Comparison of ENCODE assay signal across 16 cellular contexts in the genomic region with DNA sequence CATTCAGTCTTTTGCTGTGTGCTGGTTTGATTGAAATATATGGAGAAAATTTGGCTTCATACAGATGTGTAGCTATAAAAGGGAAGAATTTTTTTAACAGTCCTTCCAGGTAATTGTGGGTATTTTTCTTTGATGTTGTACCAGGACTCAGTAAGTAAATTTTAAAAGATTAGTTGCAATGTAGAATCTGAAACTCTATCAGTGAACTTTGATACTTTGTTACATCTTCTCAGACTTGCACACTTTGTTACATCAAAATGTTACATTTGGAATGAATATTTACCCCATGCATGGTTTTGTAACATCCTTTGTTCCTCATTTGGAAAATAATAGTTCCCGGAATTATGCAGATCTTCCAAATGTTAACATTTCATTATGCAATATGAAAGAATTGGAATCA.
"Had no signal": no experiment of that assay in that cellular context is flagged by ENCODE, and none has a peak within 500 bp of the region (broad histone marks: within the 10 kb centered on the region; RNA-seq: fewer than 3 reads in every experiment).

No MANE protein-coding gene starts in this region.

- H3K27ac ChIP-seq: heart left ventricle, sigmoid colon, skin epidermis, thoracic aorta, transverse colon had no signal

- H3K27ac Mint-ChIP-seq: endodermal cell; naive thymus-derived CD4-positive, alpha-beta T cell; stimulated activated naive B cell treated with anti-CD40 and anti-IgM and Interleukin-4, amounts not matched to agents 10 μg/mL and 1 μg/mL and 100 μg/mL, for 72 hours; stimulated activated naive CD8-positive, alpha-beta T cell treated with anti-CD3 and anti-CD28 coated beads, Interleukin-15, amount 100 ng/mL, for 72 hours had no signal

- H3K4me1 Mint-ChIP-seq: endodermal cell; nephron progenitor cell; stimulated activated naive CD8-positive, alpha-beta T cell treated with anti-CD3 and anti-CD28 coated beads, Interleukin-15, amount 100 ng/mL, for 72 hours had no signal

- ATAC-seq: heart left ventricle; left colon; naive thymus-derived CD4-positive, alpha-beta T cell; stimulated activated naive B cell treated with anti-CD40 and anti-IgM and Interleukin-4, amounts not matched to agents 10 μg/mL and 1 μg/mL and 100 μg/mL, for 72 hours; stimulated activated naive CD8-positive, alpha-beta T cell treated with anti-CD3 and anti-CD28 coated beads, Interleukin-15, amount 100 ng/mL, for 72 hours had no signal

- DNase-seq: dermis blood vessel endothelial cell; endodermal cell; heart left ventricle; hippocampal formation; left colon; mammary epithelial cell; naive thymus-derived CD4-positive, alpha-beta T cell; nephron progenitor cell; sigmoid colon; stimulated activated CD4-positive, alpha-beta T cell treated with anti-CD3 and anti-CD28 coated beads, Interleukin-2, amount 100 ng/mL, for 24 hours; stimulated activated CD4-positive, alpha-beta T cell treated with anti-CD3 and anti-CD28 coated beads, Interleukin-4, amount 100 ng/mL, for 4 hours; stimulated activated naive B cell treated with anti-CD40 and anti-IgM and Interleukin-4, amounts not matched to agents 10 μg/mL and 1 μg/mL and 100 μg/mL, for 72 hours; stimulated activated naive CD8-positive, alpha-beta T cell treated with anti-CD3 and anti-CD28 coated beads, Interleukin-15, amount 100 ng/mL, for 72 hours; transverse colon had no signal

- H3K4me3 Mint-ChIP-seq: endodermal cell; naive thymus-derived CD4-positive, alpha-beta T cell; nephron progenitor cell; stimulated activated naive B cell treated with anti-CD40 and anti-IgM and Interleukin-4, amounts not matched to agents 10 μg/mL and 1 μg/mL and 100 μg/mL, for 72 hours; stimulated activated naive CD8-positive, alpha-beta T cell treated with anti-CD3 and anti-CD28 coated beads, Interleukin-15, amount 100 ng/mL, for 72 hours had no signal

- H3K27me3 Mint-ChIP-seq: naive thymus-derived CD4-positive, alpha-beta T cell; stimulated activated naive B cell treated with anti-CD40 and anti-IgM and Interleukin-4, amounts not matched to agents 10 μg/mL and 1 μg/mL and 100 μg/mL, for 72 hours; stimulated activated naive CD8-positive, alpha-beta T cell treated with anti-CD3 and anti-CD28 coated beads, Interleukin-15, amount 100 ng/mL, for 72 hours had no signal

- H3K9me3 ChIP-seq: heart left ventricle, sigmoid colon, thoracic aorta, transverse colon had no signal

- H3K36me3 ChIP-seq: transverse colon had no signal

- H3K9me3 Mint-ChIP-seq: endodermal cell; naive thymus-derived CD4-positive, alpha-beta T cell; nephron progenitor cell; stimulated activated naive B cell treated with anti-CD40 and anti-IgM and Interleukin-4, amounts not matched to agents 10 μg/mL and 1 μg/mL and 100 μg/mL, for 72 hours; stimulated activated naive CD8-positive, alpha-beta T cell treated with anti-CD3 and anti-CD28 coated beads, Interleukin-15, amount 100 ng/mL, for 72 hours had no signal

- H3K4me3 ChIP-seq: heart left ventricle, sigmoid colon, skin epidermis, thoracic aorta, transverse colon had no signal

- H3K27me3 ChIP-seq: heart left ventricle, sigmoid colon, transverse colon had no signal

- H3K4me1 ChIP-seq: sigmoid colon, transverse colon had no signal
